In genomic region chr2:127893033-127893432, GRCh38 we compare ENCODE assay signal across 18 cellular contexts. TPM values are rescaled to one million over a fixed set of nuclear protein-coding genes. Genes with fewer than 3 reads are reported as not detected.
DNase-seq lines count a peak whose midpoint lies in the region; ATAC-seq, FAIRE-seq and TF ChIP-seq lines count a peak whose summit lies in the region.
"Had no signal": no experiment of that assay in that cellular context is flagged by ENCODE, and none has a peak within 500 bp of the region (broad histone marks: within the 10 kb centered on the region; RNA-seq: fewer than 3 reads in every experiment).

No MANE protein-coding gene starts in this region.

- H3K27me3 Mint-ChIP-seq in activated naive CD8-positive, alpha-beta T cell treated with anti-CD3 and anti-CD28 coated beads for 36 hours, result no peaks in the 10 kb centered on the region

- no peaks in the 10 kb centered on the region for H3K9me3 Mint-ChIP-seq in activated naive CD8-positive, alpha-beta T cell treated with anti-CD3 and anti-CD28 coated beads for 36 hours
- H3K9me3 Mint-ChIP-seq: HFFc6 had no signal

- TF ChIP-seq POLR2A in GM12892 (IDR thresholded peaks at IDR 0.05; ENCODE audit: low read depth, low read length), result no peak

- DNase-seq in GM12892 (ENCODE audit: insufficient read length), result no peak
- no peak for DNase-seq in left lobe of liver (ENCODE audit: low spot score)
- DNase-seq in posterior vena cava (ENCODE audit: low spot score), result peak; percentile 53
- DNase-seq in NCI-H128 (lab: John Stamatoyannopoulos, UW; ENCODE audit: unreplicated experiment), result no peak
- DNase-seq in activated CD4-positive, CD25-positive, alpha-beta regulatory T cell (lab: John Stamatoyannopoulos, UW), result no peak
- no peak for DNase-seq in activated naive CD8-positive, alpha-beta T cell treated with anti-CD3 and anti-CD28 coated beads for 36 hours
- DNase-seq: ACHN, GOT3, HFFc6, NCI-H1105 treated with DMSO at 0.1 percent for 48 hours, NCI-H1930, NCI-H2171 treated with DMSO at 0.1 percent for 48 hours, NCI-H774, Peyer's patch, SHP77 treated with DMSO at 0.1 percent for 48 hours had no signal

- intact Hi-C loops in posterior vena cava (cut with DNase I), result no loop called here

- H3K4me3 Mint-ChIP-seq in activated naive CD8-positive, alpha-beta T cell treated with anti-CD3 and anti-CD28 coated beads for 36 hours, result no peak overlapping the region
- H3K4me3 Mint-ChIP-seq: HFFc6 had no signal

- peak overlapping the region; percentile 30 for H3K27ac ChIP-seq in angular gyrus (ENCODE audit: low read depth, low read length)
- H3K27ac ChIP-seq: Peyer's patch had no signal

- FAIRE-seq in GM12892 (lab: Jason Lieb, UNC), result peak; percentile 80
- FAIRE-seq: GM19239 had no signal

- peaks cover 2% of the 10 kb centered on the region for H3K36me3 Mint-ChIP-seq in activated naive CD8-positive, alpha-beta T cell treated with anti-CD3 and anti-CD28 coated beads for 36 hours

- ATAC-seq in left lobe of liver (peak; percentile 72), GM19463 (IDR thresholded peaks at IDR 0.05; ENCODE audit: unreplicated experiment) (no peak)

- H3K4me1 Mint-ChIP-seq in activated naive CD8-positive, alpha-beta T cell treated with anti-CD3 and anti-CD28 coated beads for 36 hours, result peaks cover 5% of the 10 kb centered on the region

- H3K27ac Mint-ChIP-seq in activated naive CD8-positive, alpha-beta T cell treated with anti-CD3 and anti-CD28 coated beads for 36 hours, result no peak overlapping the region
- H3K27ac Mint-ChIP-seq: HFFc6 had no signal

RNA-seq across cellular contexts. Expression of gene AMMECR1L, which starts 7.3 kb away (rescaled TPM):
- polyA plus RNA-seq in GM12892 (2012; ENCODE audit: missing spikeins), result 8.4 TPM
- 6.4 TPM for total RNA-seq in left lobe of liver
- 10 to 100 TPM; 14.2 to 15.4 TPM for total RNA-seq in posterior vena cava
- 10 to 100 TPM; 16.4 to 17.4 TPM for total RNA-seq in activated naive CD8-positive, alpha-beta T cell treated with anti-CD3 and anti-CD28 coated beads for 36 hours

RNA-seq across cellular contexts. Expression of gene POLR2D, which starts 35.1 kb away (rescaled TPM):
- 39.8 TPM for polyA plus RNA-seq in GM12892 (2012; ENCODE audit: missing spikeins)
- total RNA-seq in left lobe of liver, result 15.3 TPM
- total RNA-seq in posterior vena cava, result 10 to 100 TPM; 21.3 to 21.4 TPM
- total RNA-seq in activated naive CD8-positive, alpha-beta T cell treated with anti-CD3 and anti-CD28 coated beads for 36 hours, result 10 to 100 TPM; 91.8 to 97.2 TPM
